Comparison of ENCODE assay signal across 37 cellular contexts in the genomic region with DNA sequence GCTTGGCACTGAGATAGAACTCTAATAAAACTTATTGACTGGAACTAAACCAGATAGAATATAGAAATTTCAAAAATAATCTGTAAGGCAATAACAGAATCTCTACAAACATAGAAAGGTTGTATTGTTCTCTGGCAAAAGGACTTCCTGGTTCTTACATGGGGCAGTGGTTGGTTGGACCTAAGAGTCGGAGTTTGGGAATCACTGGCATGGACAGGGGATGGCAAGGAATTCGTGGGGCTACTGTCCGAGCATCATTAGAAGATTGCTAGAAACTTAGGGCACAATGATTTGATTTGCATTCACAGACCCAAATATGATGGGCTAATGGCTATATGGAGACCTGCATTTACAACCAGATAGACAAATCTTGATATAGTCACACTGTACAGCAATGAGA.
DNase-seq lines count a peak whose midpoint lies in the region; ATAC-seq, FAIRE-seq and TF ChIP-seq lines count a peak whose summit lies in the region.
"Had no signal": no experiment of that assay in that cellular context is flagged by ENCODE, and none has a peak within 500 bp of the region (broad histone marks: within the 10 kb centered on the region; RNA-seq: fewer than 3 reads in every experiment).

No MANE protein-coding gene starts in this region.

- TF ChIP-seq EP300 in HepG2 (IDR thresholded peaks at IDR 0.05; ENCODE audit: low read depth in 2 of 2, low read length in 2 of 2) (no peak), HepG2 (CRISPR knock-in tag; IDR thresholded peaks at IDR 0.05; ENCODE audit: borderline replicate concordance) (no peak)

- H3K4me2 ChIP-seq in HepG2 (ENCODE audit: low read depth, low read length): no peak overlapping the region
- H3K4me2 ChIP-seq: A549; BLaER1; BLaER1 treated with 17β-estradiol and CSF1 and Interleukin-3, amounts not matched to agents 10 nM and 100 nM had no signal

- CTCF ChIA-PET in HepG2 (lab: Yijun Ruan, JAX; ENCODE audit: low intra/inter-chr PET ratio, low total read pairs) (no interaction called here), WTC11 (lab: Charles Lee) (interaction anchor here (0.6 kb wide), 1 partner anchor 436 kb away, joined by 3 read pairs; no protein-coding TSS in a partner anchor)

- no peaks in the 10 kb centered on the region for H3K27me3 Mint-ChIP-seq in WTC11 (ENCODE audit: low read depth)
- H3K27me3 Mint-ChIP-seq in neural crest cell (ENCODE audit: low read depth): no peaks in the 10 kb centered on the region
- H3K27me3 Mint-ChIP-seq: CD4-positive, CD25-positive, alpha-beta regulatory T cell had no signal

- H3K27ac Mint-ChIP-seq in WTC11 (no peak overlapping the region), neural crest cell (ENCODE audit: unreplicated experiment) (peak overlapping the region; percentile 32)
- H3K27ac Mint-ChIP-seq: B cell; CD14-positive monocyte; CD4-positive, alpha-beta memory T cell; CD4-positive, alpha-beta T cell; CD4-positive, CD25-positive, alpha-beta regulatory T cell; CD8-positive, alpha-beta memory T cell; CD8-positive, alpha-beta T cell had no signal

- no peak overlapping the region for H3K4me3 ChIP-seq in HepG2 (replicated peaks in 1 of 3; ENCODE audit: insufficient read depth in 1 of 3, low read depth in 2 of 3, low read length in 3 of 3)
- no peak overlapping the region for H3K4me3 ChIP-seq in right lobe of liver
- H3K4me3 ChIP-seq in bronchial epithelial cell (ENCODE audit: low read depth, low read length): no peak overlapping the region
- H3K4me3 ChIP-seq in adrenal gland: no peak overlapping the region
- H3K4me3 ChIP-seq: A549; BLaER1; BLaER1 treated with 17β-estradiol and CSF1 and Interleukin-3, amounts not matched to agents 10 nM and 100 nM had no signal

- in situ Hi-C loops in HepG2 (cut with HindIII; ENCODE audit: extremely low pct_ligation_motif_present, low pct_unique_long_range_greater_than_20kb): no loop called here

- H3K36me3 Mint-ChIP-seq in WTC11 (0 out of 2 replicates have a peak, but pooled peaks cover 3% of the 10 kb centered on the region), neural crest cell (ENCODE audit: low read depth) (no peaks in the 10 kb centered on the region)
- H3K36me3 Mint-ChIP-seq: CD14-positive monocyte; CD4-positive, alpha-beta memory T cell; CD4-positive, CD25-positive, alpha-beta regulatory T cell; CD8-positive, alpha-beta T cell had no signal

- ATAC-seq in HepG2: no peak
- no peak for ATAC-seq in right lobe of liver
- no peak for ATAC-seq in WTC11
- ATAC-seq: A549; CD8-positive, alpha-beta T cell had no signal

- intact Hi-C loops in HepG2 (cut with micrococcal nuclease; ENCODE audit: unreplicated experiment) (no loop called here), right lobe of liver (cut with DNase I) (no loop called here), adrenal gland (cut with DNase I) (no loop called here)

- TF ChIP-seq POLR2A in HepG2 (IDR thresholded peaks at IDR 0.05; ENCODE audit: insufficient read depth in 1 of 2, low read depth in 2 of 2, low read length in 2 of 2) (no peak), right lobe of liver (IDR thresholded peaks at IDR 0.05) (no peak), adrenal gland (IDR thresholded peaks at IDR 0.05) (no peak)

- H3K9me3 ChIP-seq in HepG2 (ENCODE audit: low read length) (no peaks in the 10 kb centered on the region), right lobe of liver (no peaks in the 10 kb centered on the region), adrenal gland (replicated peaks in 1 of 3) (no peaks in the 10 kb centered on the region)
- H3K9me3 ChIP-seq: A549, BE2C, BLaER1, Caco-2 had no signal

- TF ChIP-seq CTCF in HepG2 (CRISPR knock-in tag; IDR thresholded peaks at IDR 0.05) (no peak), right lobe of liver (IDR thresholded peaks at IDR 0.05) (no peak), WTC11 (IDR thresholded peaks at IDR 0.05) (no peak), bronchial epithelial cell (IDR thresholded peaks at IDR 0.05; ENCODE audit: insufficient read depth, low read length, severe bottlenecking) (no peak), neural crest cell (conservative IDR thresholded peaks at IDR 0.05) (no peak), adrenal gland (IDR thresholded peaks at IDR 0.05) (no peak)

- FAIRE-seq in HepG2 (lab: Jason Lieb, UNC) (no peak), bronchial epithelial cell (lab: Jason Lieb, UNC) (peak; percentile 7)
- FAIRE-seq: A204.1, A549, D721Med had no signal

- POLR2A ChIA-PET in HepG2 (lab: Yijun Ruan, JAX) (no interaction called here), WTC11 (lab: Charles Lee) (no interaction called here)

- H3K27ac ChIP-seq in HepG2 (ENCODE audit: extremely low read length, insufficient read depth, low read length) (no peak overlapping the region), right lobe of liver (no peak overlapping the region), adrenal gland (no peak overlapping the region)
- H3K27ac ChIP-seq: 22Rv1; A549; BLaER1; BLaER1 treated with 17β-estradiol and CSF1 and Interleukin-3, amounts not matched to agents 10 nM and 100 nM; C4-2B had no signal

- H3K27me3 ChIP-seq in HepG2 (ENCODE audit: control insufficient read depth in 1 of 2, insufficient read depth in 2 of 2, low read length in 2 of 2): no peaks in the 10 kb centered on the region
- H3K27me3 ChIP-seq in right lobe of liver: no peaks in the 10 kb centered on the region
- no peaks in the 10 kb centered on the region for H3K27me3 ChIP-seq in bronchial epithelial cell (ENCODE audit: control insufficient read depth, insufficient read depth, low read length)
- no peaks in the 10 kb centered on the region for H3K27me3 ChIP-seq in adrenal gland
- H3K27me3 ChIP-seq: BE2C; BLaER1; BLaER1 treated with 17β-estradiol and CSF1 and Interleukin-3, amounts not matched to agents 10 nM and 100 nM had no signal

- H2AFZ ChIP-seq in HepG2 (ENCODE audit: low read length): no peak overlapping the region

- peaks cover 12% of the 10 kb centered on the region for H3K4me1 Mint-ChIP-seq in WTC11
- peaks cover 3% of the 10 kb centered on the region for H3K4me1 Mint-ChIP-seq in neural crest cell
- H3K4me1 Mint-ChIP-seq: B cell; CD4-positive, alpha-beta memory T cell; CD4-positive, CD25-positive, alpha-beta regulatory T cell had no signal

- H4K20me1 ChIP-seq in HepG2 (ENCODE audit: insufficient read depth, low read length): no peaks in the 10 kb centered on the region
- H4K20me1 ChIP-seq: BLaER1; BLaER1 treated with 17β-estradiol and CSF1 and Interleukin-3, amounts not matched to agents 10 nM and 100 nM had no signal

- H3K79me2 ChIP-seq in HepG2 (ENCODE audit: insufficient read depth, low read length): no peaks in the 10 kb centered on the region

- H3K4me3 Mint-ChIP-seq in WTC11: no peak overlapping the region
- no peak overlapping the region for H3K4me3 Mint-ChIP-seq in neural crest cell
- H3K4me3 Mint-ChIP-seq: B cell; CD14-positive monocyte; CD4-positive, alpha-beta memory T cell; CD4-positive, alpha-beta T cell; CD4-positive, CD25-positive, alpha-beta regulatory T cell; CD8-positive, alpha-beta memory T cell; CD8-positive, alpha-beta T cell had no signal

- TF ChIP-seq RAD21 in HepG2 (CRISPR knock-in tag; IDR thresholded peaks at IDR 0.05): no peak

- WGBS in HepG2 (ENCODE audit: low lambda C conversion rate): 14% methylated on average over 3 of the region's 3 CpGs
- WGBS in right lobe of liver (ENCODE audit: insufficient coverage, low coverage, low lambda C conversion rate, missing lambda C conversion rate): 81% methylated on average over 3 of the region's 3 CpGs
- WGBS in adrenal gland, 4 donors: 48 to 83% (median 80%) methylated on average over 3 of the region's 3 CpGs

- H3K36me3 ChIP-seq in HepG2 (replicated peaks in 1 of 2; ENCODE audit: control insufficient read depth in 1 of 2, insufficient read depth in 2 of 2, low read length in 2 of 2) (no peaks in the 10 kb centered on the region), right lobe of liver (no peaks in the 10 kb centered on the region), bronchial epithelial cell (ENCODE audit: control insufficient read depth, insufficient read depth, low read length) (no peaks in the 10 kb centered on the region), adrenal gland (replicated peaks in 1 of 2) (no peaks in the 10 kb centered on the region)
- H3K36me3 ChIP-seq: BE2C; BLaER1; BLaER1 treated with 17β-estradiol and CSF1 and Interleukin-3, amounts not matched to agents 10 nM and 100 nM had no signal

- H3K9ac ChIP-seq in HepG2 (ENCODE audit: insufficient read depth, low read depth, low read length): no peak overlapping the region
- H3K9ac ChIP-seq: BLaER1; BLaER1 treated with 17β-estradiol and CSF1 and Interleukin-3, amounts not matched to agents 10 nM and 100 nM had no signal

- BruUV-seq in HepG2 (replicated peaks; lab: Mats Ljungman, UMichigan): no TSS peak

- DNase-seq in HepG2 (ENCODE audit: low spot score) (no peak), right lobe of liver (no peak), WTC11 (ENCODE audit: low spot score) (no peak), bronchial epithelial cell (ENCODE audit: low read depth) (no peak), neural crest cell (ENCODE audit: low read depth, low spot score) (no peak), Kasumi-1 (lab: John Stamatoyannopoulos, UW) (no peak), NCI-H510A treated with DMSO at 0.1 percent for 48 hours (lab: John Stamatoyannopoulos, UW) (no peak), adrenal gland (no peak)
- DNase-seq: 8988T; ACHN; AML-193; BE2C; C1 segment of cervical spinal cord; Caco-2; Calu3; CD4-positive, alpha-beta memory T cell; CD4-positive, alpha-beta T cell; CD4-positive, CD25-positive, alpha-beta regulatory T cell; CD8-positive, alpha-beta memory T cell; CD8-positive, alpha-beta T cell; COR-L47; DMS 273 treated with DMSO at 0.1 percent for 48 hours; DMS153; DMS53; DMS79; DMS79 treated with DMSO at 0.1 percent for 48 hours; DND-41; EL had no signal

- H3K9me3 Mint-ChIP-seq in WTC11: peaks cover 8% of the 10 kb centered on the region
- H3K9me3 Mint-ChIP-seq in neural crest cell: peaks cover 10% of the 10 kb centered on the region
- H3K9me3 Mint-ChIP-seq: CD8-positive, alpha-beta T cell had no signal

- H3K4me1 ChIP-seq in HepG2 (ENCODE audit: insufficient read depth, low read length) (no peaks in the 10 kb centered on the region), right lobe of liver (peaks cover 0 to 6% (median 0%) of the 10 kb centered on the region in 4 donors), adrenal gland (replicated peaks in 1 of 2) (no peaks in the 10 kb centered on the region)
- H3K4me1 ChIP-seq: A549, BE2C, BLaER1, Caco-2 had no signal

TF ChIP-seq in WTC11, 78 proteins besides CTCF, POLR2A, EP300 and RAD21 (continues in another document):
- no peak for TF ChIP-seq NR2C2 (CRISPR knock-in tag; IDR thresholded peaks at IDR 0.05)
- TF ChIP-seq, protein P1, sequence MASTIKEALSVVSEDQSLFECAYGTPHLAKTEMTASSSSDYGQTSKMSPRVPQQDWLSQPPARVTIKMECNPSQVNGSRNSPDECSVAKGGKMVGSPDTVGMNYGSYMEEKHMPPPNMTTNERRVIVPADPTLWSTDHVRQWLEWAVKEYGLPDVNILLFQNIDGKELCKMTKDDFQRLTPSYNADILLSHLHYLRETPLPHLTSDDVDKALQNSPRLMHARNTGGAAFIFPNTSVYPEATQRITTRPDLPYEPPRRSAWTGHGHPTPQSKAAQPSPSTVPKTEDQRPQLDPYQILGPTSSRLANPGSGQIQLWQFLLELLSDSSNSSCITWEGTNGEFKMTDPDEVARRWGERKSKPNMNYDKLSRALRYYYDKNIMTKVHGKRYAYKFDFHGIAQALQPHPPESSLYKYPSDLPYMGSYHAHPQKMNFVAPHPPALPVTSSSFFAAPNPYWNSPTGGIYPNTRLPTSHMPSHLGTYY (CRISPR knock-in tag; IDR thresholded peaks at IDR 0.05): no peak
- no peak for TF ChIP-seq SOX15 (CRISPR knock-in tag; IDR thresholded peaks at IDR 0.05)
